2 cellular contexts compared by ENCODE assay signal in the genomic region with DNA sequence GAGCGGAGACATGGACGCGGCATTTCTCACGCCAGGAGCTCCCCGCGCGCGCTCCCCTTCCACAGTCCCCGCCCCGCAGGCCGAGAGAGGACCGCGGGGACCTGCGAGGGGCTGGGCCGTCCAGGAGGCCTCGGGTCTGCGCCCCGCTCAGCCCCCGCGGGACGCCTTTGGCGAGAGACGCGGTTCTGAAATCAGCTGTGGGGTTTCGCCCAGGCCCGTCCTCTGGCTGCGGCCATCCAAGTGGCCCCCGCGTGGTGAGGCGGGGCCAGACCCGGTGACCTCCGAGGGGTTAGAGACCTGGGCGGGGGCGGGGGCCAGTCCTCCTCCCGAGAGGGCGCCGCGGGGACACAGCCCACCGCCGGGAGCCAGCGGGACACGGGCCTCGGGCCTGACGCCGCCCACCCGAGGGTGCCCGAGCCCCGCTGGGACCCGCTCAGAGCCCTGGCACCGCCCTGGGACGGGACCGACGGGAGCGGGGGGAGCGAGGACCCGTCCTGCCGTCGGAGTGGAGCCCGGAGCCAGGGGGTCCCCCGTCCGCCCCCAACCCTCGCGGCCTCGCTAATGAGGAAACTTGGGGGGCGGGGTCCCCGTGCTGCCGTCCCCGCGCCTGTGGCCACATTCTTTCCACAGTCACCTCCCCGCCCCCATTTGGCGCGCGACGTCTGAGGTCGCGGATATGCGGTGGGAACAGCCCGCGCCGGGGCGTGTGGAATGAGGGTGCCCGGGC.
TF ChIP-seq lines count a peak whose summit lies in the region.

No MANE protein-coding gene starts in this region.

TF ChIP-seq in neural cell, 6 proteins besides CTCF, POLR2A, EP300 and RAD21 (continued from another document):
- TF ChIP-seq REST (IDR thresholded peaks at IDR 0.05; ENCODE audit: borderline replicate concordance) (no peak), EZH2 (IDR thresholded peaks at IDR 0.05; ENCODE audit: borderline replicate concordance, insufficient read depth, low read length, poor library complexity, severe bottlenecking) (no peak)

TF ChIP-seq in SK-N-SH, 30 proteins besides CTCF, POLR2A, EP300 and RAD21 (continued from another document):
- TF ChIP-seq REST (IDR thresholded peaks at IDR 0.05; ENCODE audit: low read depth, low read length) (no peak), TCF12 (IDR thresholded peaks at IDR 0.05) (no peak), TAF1 (IDR thresholded peaks at IDR 0.05; ENCODE audit: borderline replicate concordance, low read depth, low read length) (no peak), FOSL2 (IDR thresholded peaks at IDR 0.05; ENCODE audit: borderline replicate concordance, low read depth) (no peak), SMC3 (IDR thresholded peaks at IDR 0.05; ENCODE audit: low read depth, low read length) (no peak), RFX5 (IDR thresholded peaks at IDR 0.05; ENCODE audit: low read length) (no peak), FOXJ3 (CRISPR knock-in tag; IDR thresholded peaks at IDR 0.05) (no peak), ELF1 (IDR thresholded peaks at IDR 0.05) (no peak), POLR2AphosphoS5 (IDR thresholded peaks at IDR 0.05; ENCODE audit: low read depth, low read length) (no peak)
- TF ChIP-seq, protein P1, sequence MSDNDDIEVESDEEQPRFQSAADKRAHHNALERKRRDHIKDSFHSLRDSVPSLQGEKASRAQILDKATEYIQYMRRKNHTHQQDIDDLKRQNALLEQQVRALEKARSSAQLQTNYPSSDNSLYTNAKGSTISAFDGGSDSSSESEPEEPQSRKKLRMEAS (IDR thresholded peaks at IDR 0.05; ENCODE audit: low read depth), result no peak
